8 cellular contexts compared by ENCODE assay signal in genomic region chr10:47047577-47048532, GRCh38.
DNase-seq lines count a peak whose midpoint lies in the region; ATAC-seq and TF ChIP-seq lines count a peak whose summit lies in the region.

No MANE protein-coding gene starts in this region.

- H3K4me1 ChIP-seq in osteoblast (ENCODE audit: insufficient read depth, low read length) (peaks cover 4% of the 10 kb centered on the region), tibial artery (peaks cover 0 to 39% (median 30%) of the 10 kb centered on the region in 4 donors)

- H3K27me3 ChIP-seq in osteoblast (ENCODE audit: insufficient read depth, low read length) (peaks cover 4% of the 10 kb centered on the region), tibial artery (no peaks in the 10 kb centered on the region)

- DNase-seq in Daoy (ENCODE audit: low read depth) = peak; percentile 77
- DNase-seq in RWPE1 (ENCODE audit: low spot score) = peak; percentile 42
- DNase-seq in activated T-helper 9 cell treated with anti-CD3 and anti-CD28 coated beads, Interleukin-2, amount 50 U/mL, for 16 hours (ENCODE audit: low read depth) = peak; percentile 66
- peak; percentile 71 for DNase-seq in fibroblast of villous mesenchyme (ENCODE audit: low read depth)
- peak; percentile 98 for DNase-seq in osteoblast (ENCODE audit: insufficient read length, low spot score, missing footprints)
- DNase-seq in tibial artery = peak; percentile 77 to 89

- intact Hi-C loops in tibial artery (cut with DNase I; ENCODE audit: low total_unique reads) = loop anchor here (1.0 kb wide), 1 partner anchor 263 kb away; no protein-coding TSS in a partner anchor

- H3K36me3 ChIP-seq in osteoblast (ENCODE audit: insufficient read depth, low read length) (no peaks in the 10 kb centered on the region), tibial artery (no peaks in the 10 kb centered on the region)

- no peaks in the 10 kb centered on the region for H3K9me3 ChIP-seq in osteoblast (ENCODE audit: low read depth, low read length)
- H3K9me3 ChIP-seq in tibial artery = no peaks in the 10 kb centered on the region

- TF ChIP-seq CTCF in RWPE1 (conservative IDR thresholded peaks at IDR 0.05; ENCODE audit: low read depth) = peak; percentile 63
- TF ChIP-seq CTCF in fibroblast of villous mesenchyme (IDR thresholded peaks at IDR 0.05; ENCODE audit: insufficient read depth, low read depth, low read length) = peak; percentile 82
- peak; percentile 87 for TF ChIP-seq CTCF in osteoblast (IDR thresholded peaks at IDR 0.05; ENCODE audit: extremely low read depth, low read depth, low read length)
- peak; percentile 87 to 90 for TF ChIP-seq CTCF in tibial artery (IDR thresholded peaks at IDR 0.05)

- no peaks in the 10 kb centered on the region for H3K79me2 ChIP-seq in osteoblast (ENCODE audit: insufficient read depth, low read length)

- CTCF ChIA-PET in RWPE1 (lab: Yijun Ruan, JAX) = interaction anchor here (0.5 to 2.6 kb wide), 16 partner anchors 10 to 1603 kb away, joined by 3 to 35 read pairs (median 3); no protein-coding TSS in a partner anchor

- H3K4me2 ChIP-seq in osteoblast (ENCODE audit: insufficient read depth, low read length) = no peak overlapping the region

- POLR2A ChIA-PET in RWPE1 (lab: Yijun Ruan, JAX; ENCODE audit: low non-redundant PET) = no interaction called here

- H4K20me1 ChIP-seq in osteoblast (ENCODE audit: insufficient read depth, low read length) = no peaks in the 10 kb centered on the region

- no peak overlapping the region for H3K4me3 ChIP-seq in fibroblast of villous mesenchyme (ENCODE audit: low read depth, low read length)
- H3K4me3 ChIP-seq in osteoblast (ENCODE audit: insufficient read depth, low read length) = no peak overlapping the region
- H3K4me3 ChIP-seq in tibial artery = no peak overlapping the region

- no peak overlapping the region for H3K27ac ChIP-seq in RWPE1
- H3K27ac ChIP-seq in osteoblast (ENCODE audit: low read depth, low read length) = no peak overlapping the region
- peak overlapping the region; percentile 23 to 70 for H3K27ac ChIP-seq in tibial artery

- H2AFZ ChIP-seq in osteoblast (ENCODE audit: low read length) = no peak overlapping the region

- ATAC-seq in HG03432 (IDR thresholded peaks at IDR 0.05; ENCODE audit: unreplicated experiment) (peak; percentile 61), GM21717 (IDR thresholded peaks at IDR 0.05; ENCODE audit: unreplicated experiment) (no peak)

Comparison
In these comparisons a context has a peak if more than half of its experiments do, and no peak if none do; other contexts are left out.
1. DNase-seq: peak in every context shown above with its lines; median percentile 98 in osteoblast; 83 in tibial artery; 77 in Daoy; 71 in fibroblast of villous mesenchyme; 66 in activated T-helper 9 cell treated with anti-CD3 and anti-CD28 coated beads, Interleukin-2, amount 50 U/mL, for 16 hours; 42 in RWPE1.
2. H3K27ac ChIP-seq: peak in tibial artery (2 of 2); none in RWPE1 (single experiment) and osteoblast (single experiment).
3. Peak in every context shown above with its lines, with median percentiles within 50 percentile points of each other: CTCF ChIP-seq.